2 cellular contexts compared by ENCODE assay signal in genomic region chr21:45257673-45258341, GRCh38.
A peak's percentile ranks its signal among the peaks of the same experiment; 100 is the strongest.
TF ChIP-seq lines count a peak whose summit lies in the region.

No MANE protein-coding gene starts in this region.

TF ChIP-seq in GM23338, 12 proteins besides CTCF, POLR2A, EP300 and RAD21:
- TF ChIP-seq STAT1 (IDR thresholded peaks at IDR 0.05; ENCODE audit: unreplicated experiment) (no peak), EZH2phosphoT487 (IDR thresholded peaks at IDR 0.05; ENCODE audit: unreplicated experiment) (no peak), NANOG (IDR thresholded peaks at IDR 0.05; ENCODE audit: borderline replicate concordance) (no peak), JUNB (IDR thresholded peaks at IDR 0.05; ENCODE audit: unreplicated experiment) (no peak), EZH2 (IDR thresholded peaks at IDR 0.05; ENCODE audit: low read depth, unreplicated experiment) (no peak), REST (IDR thresholded peaks at IDR 0.05; ENCODE audit: unreplicated experiment) (no peak), ZNF114 (CRISPR knock-in tag; IDR thresholded peaks at IDR 0.05) (no peak), POLR2AphosphoS5 (IDR thresholded peaks at IDR 0.05; ENCODE audit: low read depth) (no peak), CREB1 (CRISPR knock-in tag; IDR thresholded peaks at IDR 0.05; ENCODE audit: low read depth) (no peak), ZNF331 (CRISPR knock-in tag; IDR thresholded peaks at IDR 0.05; ENCODE audit: low read depth) (no peak)

TF ChIP-seq in H1, 55 proteins besides CTCF, POLR2A, EP300 and RAD21:
- TF ChIP-seq BCL11A (IDR thresholded peaks at IDR 0.05; ENCODE audit: low read depth in 2 of 2, low read length in 2 of 2) (no peak), MAX (IDR thresholded peaks at IDR 0.05) (0 out of 2 replicates have a peak, but pooled peaks have one; percentile 5), SP4 (IDR thresholded peaks at IDR 0.05; ENCODE audit: low read length) (no peak), EGR1 (IDR thresholded peaks at IDR 0.05; ENCODE audit: borderline replicate concordance, low read depth, low read length) (peak; percentile 78; the same call in 1 of the 2 replicates)
